ENCODE assay signal across 19 cellular contexts in genomic region chr7:44096326-44096881, GRCh38. TPM values are rescaled to one million over a fixed set of nuclear protein-coding genes. Genes with fewer than 3 reads are reported as not detected.
DNase-seq lines count a peak whose midpoint lies in the region; ATAC-seq and TF ChIP-seq lines count a peak whose summit lies in the region.
"Had no signal": no experiment of that assay in that cellular context is flagged by ENCODE, and none has a peak within 500 bp of the region (broad histone marks: within the 10 kb centered on the region; RNA-seq: fewer than 3 reads in every experiment).

No MANE protein-coding gene starts in this region.

- peak overlapping the region; percentile 96 for H3K27ac ChIP-seq in OCI-LY1 (ENCODE audit: low read depth, low read length, poor library complexity, severe bottlenecking)
- H3K27ac ChIP-seq: 22Rv1 had no signal

- H3K36me3 ChIP-seq in OCI-LY1 (ENCODE audit: insufficient read depth, low read length), result no peaks in the 10 kb centered on the region
- H3K36me3 ChIP-seq: sigmoid colon had no signal

- no peaks in the 10 kb centered on the region for H3K9me3 ChIP-seq in OCI-LY1 (ENCODE audit: low read length)
- H3K9me3 ChIP-seq: sigmoid colon had no signal

- H2AFZ ChIP-seq in OCI-LY1 (ENCODE audit: low read length), result no peak overlapping the region

- no peaks in the 10 kb centered on the region for H3K27me3 Mint-ChIP-seq in T-helper 1 cell treated with Interleukin-12 subunit alpha and Interleukin-12 subunit beta and Interleukin-4 antibody, amounts not matched to agents 30 μg/mL and 1 μg/mL, for 36 hours (ENCODE audit: low read depth)
- no peaks in the 10 kb centered on the region for H3K27me3 Mint-ChIP-seq in osteocyte (ENCODE audit: unreplicated experiment)

- no peak; the same call in 1 of the 2 replicates for TF ChIP-seq CTCF in OCI-LY1 (IDR thresholded peaks at IDR 0.05; ENCODE audit: low read length)
- TF ChIP-seq CTCF in osteocyte (IDR thresholded peaks at IDR 0.05), result no peak

- no peaks in the 10 kb centered on the region for H3K9me2 ChIP-seq in OCI-LY1 (ENCODE audit: low read depth, low read length)

- H3K27me3 ChIP-seq in OCI-LY1 (ENCODE audit: insufficient read depth, low read length), result no peaks in the 10 kb centered on the region
- H3K27me3 ChIP-seq: sigmoid colon had no signal

- ATAC-seq in GM19328 (IDR thresholded peaks at IDR 0.05; ENCODE audit: unreplicated experiment), result no peak
- ATAC-seq: left cardiac atrium had no signal

- peaks cover 12% of the 10 kb centered on the region; the same call in 1 of the 2 replicates for H3F3A ChIP-seq in OCI-LY1 (ENCODE audit: insufficient read depth, low read length)

- no peak overlapping the region for H3K4me3 ChIP-seq in OCI-LY1 (ENCODE audit: low read depth, low read length, poor library complexity, severe bottlenecking)
- H3K4me3 ChIP-seq: sigmoid colon had no signal

- no peak overlapping the region for H3K4me3 Mint-ChIP-seq in T-helper 1 cell treated with Interleukin-12 subunit alpha and Interleukin-12 subunit beta and Interleukin-4 antibody, amounts not matched to agents 30 μg/mL and 1 μg/mL, for 36 hours
- no peak overlapping the region for H3K4me3 Mint-ChIP-seq in osteocyte (ENCODE audit: unreplicated experiment)
- H3K4me3 Mint-ChIP-seq: CD4-positive, CD25-positive, alpha-beta regulatory T cell; endodermal cell had no signal

- no peaks in the 10 kb centered on the region for H4K20me1 ChIP-seq in OCI-LY1 (ENCODE audit: insufficient read depth, low read length)

- DNase-seq in T-helper 1 cell (no peak), osteocyte (ENCODE audit: extremely low spot score, unreplicated experiment) (no peak), hepatic stellate cell (ENCODE audit: low spot score) (no peak)
- DNase-seq: activated CD4-positive, alpha-beta T cell treated with anti-CD3 and anti-CD28 coated beads for 48 hours; CD4-positive, CD25-positive, alpha-beta regulatory T cell; endodermal cell; left cardiac atrium; midbrain; NCI-H1694; SIG-M5; sigmoid colon; T1000 had no signal

- H3K4me1 ChIP-seq in OCI-LY1 (ENCODE audit: insufficient read depth, low read length, severe bottlenecking), result peaks cover 92% of the 10 kb centered on the region

- H3K27ac Mint-ChIP-seq in T-helper 1 cell treated with Interleukin-12 subunit alpha and Interleukin-12 subunit beta and Interleukin-4 antibody, amounts not matched to agents 30 μg/mL and 1 μg/mL, for 36 hours, result peak overlapping the region; percentile 16
- H3K27ac Mint-ChIP-seq in osteocyte (ENCODE audit: unreplicated experiment), result peak overlapping the region; percentile 4
- H3K27ac Mint-ChIP-seq: endodermal cell had no signal

- H3K36me3 Mint-ChIP-seq in T-helper 1 cell treated with Interleukin-12 subunit alpha and Interleukin-12 subunit beta and Interleukin-4 antibody, amounts not matched to agents 30 μg/mL and 1 μg/mL, for 36 hours (ENCODE audit: low read depth), result no peaks in the 10 kb centered on the region
- H3K36me3 Mint-ChIP-seq in osteocyte (ENCODE audit: unreplicated experiment), result no peaks in the 10 kb centered on the region
- H3K36me3 Mint-ChIP-seq: CD4-positive, CD25-positive, alpha-beta regulatory T cell had no signal

- H3K4me2 ChIP-seq in OCI-LY1 (ENCODE audit: low read length), result peak overlapping the region; percentile 44

- H3K9me3 Mint-ChIP-seq in T-helper 1 cell treated with Interleukin-12 subunit alpha and Interleukin-12 subunit beta and Interleukin-4 antibody, amounts not matched to agents 30 μg/mL and 1 μg/mL, for 36 hours, result no peaks in the 10 kb centered on the region
- no peaks in the 10 kb centered on the region for H3K9me3 Mint-ChIP-seq in osteocyte (ENCODE audit: unreplicated experiment)
- H3K9me3 Mint-ChIP-seq: CD4-positive, CD25-positive, alpha-beta regulatory T cell; endodermal cell had no signal

- H3K9ac ChIP-seq in OCI-LY1 (ENCODE audit: low read length), result peak overlapping the region; percentile 61

- H3K79me2 ChIP-seq in OCI-LY1 (ENCODE audit: insufficient read depth, low read length), result no peaks in the 10 kb centered on the region

- peaks cover 17% of the 10 kb centered on the region for H3K4me1 Mint-ChIP-seq in T-helper 1 cell treated with Interleukin-12 subunit alpha and Interleukin-12 subunit beta and Interleukin-4 antibody, amounts not matched to agents 30 μg/mL and 1 μg/mL, for 36 hours (ENCODE audit: low read depth)
- peaks cover 59% of the 10 kb centered on the region for H3K4me1 Mint-ChIP-seq in osteocyte (ENCODE audit: unreplicated experiment)

RNA-seq across cellular contexts. Expression of gene AEBP1, which starts 7.7 kb away (rescaled TPM):
- total RNA-seq in osteocyte, result 781 and 794 TPM in 2 replicates

RNA-seq across cellular contexts. Expression of gene POLM, which starts 14.1 kb away (rescaled TPM):
- total RNA-seq in osteocyte, result 29.3 and 31.9 TPM in 2 replicates

RNA-seq across cellular contexts. Expression of gene POLD2, which starts 26.9 kb away (rescaled TPM):
- total RNA-seq in osteocyte, result 59.2 and 63.0 TPM in 2 replicates

RNA-seq across cellular contexts. Expression of gene PGAM2, which starts 31.0 kb away (rescaled TPM):
- 0.97 TPM in 1 of 2 replicates, not detected in the other for total RNA-seq in osteocyte
- total RNA-seq: omental fat pad had no signal

RNA-seq across cellular contexts. Expression of gene MYL7, which starts 44.7 kb away (rescaled TPM):
- total RNA-seq in osteocyte, result not detected in 2 replicates
- total RNA-seq: aorta; CD4-positive, CD25-positive, alpha-beta regulatory T cell; chondrocyte; omental fat pad; sigmoid colon had no signal
